In the genomic region with DNA sequence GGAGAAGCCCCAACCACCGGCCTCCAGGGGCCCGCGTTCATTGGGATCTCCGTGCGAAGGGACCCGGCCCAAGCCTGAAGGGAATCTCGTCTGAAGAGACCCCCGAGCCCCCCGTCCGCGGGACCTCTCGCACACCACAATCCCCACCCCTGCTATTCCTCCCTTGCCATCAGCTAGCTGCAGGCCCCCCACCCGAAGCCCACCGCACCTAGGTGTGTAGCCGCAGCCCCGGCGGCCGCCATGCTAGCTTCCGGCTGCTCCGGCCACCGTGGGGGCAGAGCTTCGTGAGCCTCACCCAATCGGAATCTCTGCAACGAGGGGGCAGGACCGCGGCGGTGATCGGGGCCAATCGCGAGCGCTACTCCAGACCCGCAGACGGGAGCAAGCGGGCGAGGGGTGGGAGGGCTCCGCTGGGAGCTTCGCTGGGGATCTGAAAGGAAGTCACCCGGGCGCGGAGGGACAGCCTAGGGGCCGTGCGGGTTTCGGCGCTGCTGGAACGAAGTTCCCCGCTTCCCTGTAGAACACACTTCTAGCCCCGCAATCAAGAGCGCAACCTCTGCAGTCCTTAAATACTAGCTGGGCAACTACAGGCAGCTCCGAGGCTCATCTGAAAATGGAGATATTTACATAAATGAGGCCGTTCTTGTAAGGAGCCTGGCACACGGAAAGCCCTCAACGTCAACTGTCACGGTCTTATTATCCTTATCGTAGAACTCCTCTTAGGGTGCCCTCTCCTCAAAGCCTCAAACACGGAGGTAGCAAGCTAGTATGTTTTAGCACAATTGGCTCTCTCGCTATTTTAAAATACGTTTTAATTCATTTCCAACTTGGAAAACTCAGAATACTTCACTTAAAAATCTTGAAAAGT, we compare ENCODE assay signal across 8 cellular contexts. TPM values are rescaled to one million over a fixed set of nuclear protein-coding genes. Genes with fewer than 3 reads are reported as not detected.
DNase-seq lines count a peak whose midpoint lies in the region; ATAC-seq, FAIRE-seq and TF ChIP-seq lines count a peak whose summit lies in the region.

A gene (minus strand): TSS at position 270 of the 868 bp plus-strand sequence. CDS start 28 bp downstream, at position 242.

- H3K27me3 ChIP-seq in pancreas (no peaks in the 10 kb centered on the region), thyroid gland (no peaks in the 10 kb centered on the region)

- FAIRE-seq in pancreas (lab: Jason Lieb, UNC), result no peak

- H3K36me3 Mint-ChIP-seq in activated naive CD8-positive, alpha-beta T cell treated with anti-CD3 and anti-CD28 coated beads, Interleukin-2, amount 50 U/mL, for 24 hours (ENCODE audit: low read depth), result peaks cover 29% of the 10 kb centered on the region

- peaks cover 55% of the 10 kb centered on the region for H3K4me1 Mint-ChIP-seq in activated naive CD8-positive, alpha-beta T cell treated with anti-CD3 and anti-CD28 coated beads, Interleukin-2, amount 50 U/mL, for 24 hours

- WGBS in pancreas, 2 donors, result 1% methylated on average over 54 to 57 of the region's 57 CpGs
- 0% methylated on average over 11 to 22 of the region's 57 CpGs for WGBS in thyroid gland, 2 donors

- H3K27ac Mint-ChIP-seq in activated naive CD8-positive, alpha-beta T cell treated with anti-CD3 and anti-CD28 coated beads, Interleukin-2, amount 50 U/mL, for 24 hours, result peak within 1 kb of the TSS; percentile 93

- H3K4me3 Mint-ChIP-seq in activated naive CD8-positive, alpha-beta T cell treated with anti-CD3 and anti-CD28 coated beads, Interleukin-2, amount 50 U/mL, for 24 hours, result peak within 1 kb of the TSS; percentile 94

- peak; percentile 92 to 96 (median 94) for DNase-seq in NCI-H1417 (lab: John Stamatoyannopoulos, UW)
- DNase-seq in SW480 (ENCODE audit: low spot score), result peak; percentile 93
- DNase-seq in activated naive CD8-positive, alpha-beta T cell treated with anti-CD3 and anti-CD28 coated beads, Interleukin-2, amount 50 U/mL, for 24 hours, result peak; percentile 93
- peak; percentile 97 for DNase-seq in Right ventricle myocardium superior
- peak; percentile 94 to 99 (median 95) for DNase-seq in pancreas
- peak; percentile 96 to 97 for DNase-seq in thyroid gland

- intact Hi-C loops in Right ventricle myocardium superior (cut with DNase I) (no loop called here), pancreas (cut with DNase I) (no loop called here), thyroid gland (cut with DNase I) (no loop called here)

- H3K27me3 Mint-ChIP-seq in activated naive CD8-positive, alpha-beta T cell treated with anti-CD3 and anti-CD28 coated beads, Interleukin-2, amount 50 U/mL, for 24 hours, result no peaks in the 10 kb centered on the region

- H3K9me3 ChIP-seq in pancreas (no peaks in the 10 kb centered on the region), thyroid gland (no peaks in the 10 kb centered on the region)

- H3K9me3 Mint-ChIP-seq in activated naive CD8-positive, alpha-beta T cell treated with anti-CD3 and anti-CD28 coated beads, Interleukin-2, amount 50 U/mL, for 24 hours, result no peaks in the 10 kb centered on the region

- no peaks in the 10 kb centered on the region for H3K36me3 ChIP-seq in pancreas
- no peaks in the 10 kb centered on the region for H3K36me3 ChIP-seq in thyroid gland

- peak within 1 kb of the TSS; percentile 80 to 98 (median 89) for H3K4me3 ChIP-seq in pancreas
- H3K4me3 ChIP-seq in thyroid gland (replicated peaks in 1 of 3), result peak within 1 kb of the TSS; percentile 86 to 96 (median 88)

- TF ChIP-seq POLR2A in GM10847 (IDR thresholded peaks at IDR 0.05; ENCODE audit: extremely low read depth, insufficient read length) (peak; percentile 87), thyroid gland (IDR thresholded peaks at IDR 0.05) (peak; percentile 8 to 86)

- ATAC-seq in HG02678 (IDR thresholded peaks at IDR 0.05; ENCODE audit: unreplicated experiment) (peak; percentile 91), Right ventricle myocardium superior (ENCODE audit: poor library complexity) (peak; percentile 92), pancreas (peak; percentile 98 to 99 (median 99))
- peak; percentile 99 for ATAC-seq in activated naive CD8-positive, alpha-beta T cell treated with anti-CD3 and anti-CD28 coated beads, Interleukin-2, amount 50 U/mL, for 24 hours

- no peak for TF ChIP-seq CTCF in pancreas (IDR thresholded peaks at IDR 0.05)
- no peak for TF ChIP-seq CTCF in thyroid gland (IDR thresholded peaks at IDR 0.05)

- H3K4me1 ChIP-seq in pancreas (peaks cover 6 to 15% (median 9%) of the 10 kb centered on the region in 3 donors), thyroid gland (peaks cover 18 to 20% of the 10 kb centered on the region in 2 donors)

- peak within 1 kb of the TSS; percentile 66 to 82 (median 73) for H3K27ac ChIP-seq in pancreas
- H3K27ac ChIP-seq in thyroid gland, result peak within 1 kb of the TSS; percentile 38 to 76 (median 68)

RNA-seq across cellular contexts. Expression of the gene that starts here (rescaled TPM):
- total RNA-seq in Right ventricle myocardium superior, result 33.4 TPM
- total RNA-seq in pancreas, result 10 to 100 TPM in 5 of 6 donors, 1 to 10 TPM in 1; 9.4 to 26.5 (median 15.9) TPM
- 10 to 100 TPM in 1 of 2 donors, 1 to 10 TPM in 1; 9.2 to 24.0 TPM for polyA plus RNA-seq in pancreas
- 100 to 1,000 TPM in 1 of 4 donors, 10 to 100 TPM in 3; 37.2 to 111 (median 74.7) TPM for total RNA-seq in thyroid gland

Comparison
In these comparisons a context has a peak if more than half of its experiments do, and no peak if none do; other contexts are left out.
1. Peak in every context shown above with its lines: DNase-seq, ATAC-seq, H3K4me3 ChIP-seq and H3K27ac ChIP-seq.